ENCODE assay signal across 9 cellular contexts in the genomic region with DNA sequence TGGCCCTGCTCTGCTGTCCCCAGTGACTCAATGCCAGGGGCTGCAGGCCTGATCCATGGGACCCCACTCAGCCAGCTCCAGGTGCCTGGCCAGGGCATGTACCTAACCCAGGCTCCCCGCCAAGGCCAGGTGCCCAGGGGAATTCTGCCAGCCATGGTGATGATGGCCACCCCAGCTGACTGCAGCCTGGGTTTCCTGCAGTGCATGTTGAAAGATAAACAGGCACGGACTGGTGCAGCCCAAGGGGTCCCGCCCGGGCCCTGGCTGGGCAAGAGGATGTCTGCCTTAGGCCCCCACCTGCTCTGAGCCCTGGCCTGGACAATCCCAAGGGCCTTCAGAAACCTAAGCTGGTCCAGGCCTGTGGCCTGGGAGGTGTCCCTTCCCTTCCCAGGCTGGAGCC. TPM values are rescaled to one million over a fixed set of nuclear protein-coding genes. Genes with fewer than 3 reads are reported as not detected.
DNase-seq lines count a peak whose midpoint lies in the region; ATAC-seq and TF ChIP-seq lines count a peak whose summit lies in the region.
"Had no signal": no experiment of that assay in that cellular context is flagged by ENCODE, and none has a peak within 500 bp of the region (broad histone marks: within the 10 kb centered on the region; RNA-seq: fewer than 3 reads in every experiment).

No MANE protein-coding gene starts in this region.

- H3K27me3 Mint-ChIP-seq in brain, result no peaks in the 10 kb centered on the region
- no peaks in the 10 kb centered on the region for H3K27me3 Mint-ChIP-seq in natural killer cell (ENCODE audit: low read depth in 2 of 2)

- H3K36me3 ChIP-seq in DND-41 (ENCODE audit: insufficient read depth, low read length), result no peaks in the 10 kb centered on the region; the same call in 1 of the 2 replicates

- DNase-seq in AG04449 (ENCODE audit: low read depth, low spot score), result no peak
- DNase-seq in DND-41, result no peak
- DNase-seq in natural killer cell, result no peak
- no peak for DNase-seq in NCI-H2227 treated with DMSO at 0.1 percent for 48 hours (lab: John Stamatoyannopoulos, UW)
- DNase-seq in HuH-7 (ENCODE audit: low spot score), result no peak
- no peak for DNase-seq in GM19238 (ENCODE audit: insufficient read length, low spot score)
- DNase-seq: mucosa of descending colon had no signal

- CTCF ChIA-PET in AG04449 (lab: Yijun Ruan, JAX), result interaction anchor here (0.7 to 14.2 kb wide), 10 partner anchors 9 to 184 kb away, joined by 3 to 310 read pairs (median 16); partner anchors contain the start of genes AJM1, C8G, ENTPD2 and NPDC1

- H3K27ac ChIP-seq in DND-41 (ENCODE audit: low read length), result no peak overlapping the region

- peak overlapping the region; percentile 59 for H3K4me3 ChIP-seq in AG04449 (ENCODE audit: low read depth, low read length)
- peak overlapping the region in 1 of 2 experiments; percentile 76; a peak in 2 of 4 replicates for H3K4me3 ChIP-seq in DND-41 (ENCODE audit: low read depth in 1 of 2, low read length in 2 of 2)
- H3K4me3 ChIP-seq: mucosa of descending colon had no signal

- ATAC-seq in DND-41 (ENCODE audit: insufficient read depth, low read depth), result no peak
- no peak for ATAC-seq in natural killer cell
- ATAC-seq in HG03432 (IDR thresholded peaks at IDR 0.05; ENCODE audit: unreplicated experiment), result no peak
- ATAC-seq: mucosa of descending colon had no signal

- intact Hi-C loops in natural killer cell (cut with micrococcal nuclease), result no loop called here

- H4K20me1 ChIP-seq in DND-41 (ENCODE audit: insufficient read depth, low read length), result peaks cover 8% of the 10 kb centered on the region

- H3K9ac ChIP-seq in DND-41 (ENCODE audit: low read depth, low read length), result peak overlapping the region; percentile 60; the same call in 1 of the 2 replicates

- H3K36me3 Mint-ChIP-seq in brain, result peaks cover 4% of the 10 kb centered on the region
- no peaks in the 10 kb centered on the region for H3K36me3 Mint-ChIP-seq in natural killer cell

- H3K9me3 ChIP-seq in DND-41 (ENCODE audit: insufficient read depth, low read length, severe bottlenecking), result no peaks in the 10 kb centered on the region
- H3K9me3 ChIP-seq: mucosa of descending colon had no signal

- no peaks in the 10 kb centered on the region for H3K27me3 ChIP-seq in DND-41 (ENCODE audit: insufficient read depth, low read length, poor library complexity)

- peaks cover 28% of the 10 kb centered on the region for H3K4me1 ChIP-seq in DND-41 (ENCODE audit: insufficient read depth, low read length)

- no peak overlapping the region for H2AFZ ChIP-seq in DND-41 (ENCODE audit: low read depth, low read length)

- peak overlapping the region; percentile 100 for H3K4me2 ChIP-seq in DND-41 (ENCODE audit: insufficient read depth, low read length)

- POLR2A ChIA-PET in AG04449 (lab: Yijun Ruan, JAX), result interaction anchor here (0.7 to 0.8 kb wide), 2 partner anchors 30 to 139 kb away, joined by 3 read pairs; partner anchors contain the start of gene CLIC3

- H3K27ac Mint-ChIP-seq in brain, result peak overlapping the region; percentile 58 to 97 (median 93)
- H3K27ac Mint-ChIP-seq in natural killer cell, result peak overlapping the region; percentile 66 to 72

- H3K4me3 Mint-ChIP-seq in brain (peak overlapping the region; percentile 89 to 94 (median 91)), natural killer cell (peak overlapping the region; percentile 90)

- H3K79me2 ChIP-seq in DND-41 (ENCODE audit: insufficient read depth, low read length), result no peaks in the 10 kb centered on the region

- TF ChIP-seq CTCF in AG04449 (IDR thresholded peaks at IDR 0.05; ENCODE audit: insufficient read depth, low read length, missing control alignments) (no peak), DND-41 (IDR thresholded peaks at IDR 0.05; ENCODE audit: borderline replicate concordance, extremely low read depth, low read length, poor library complexity, severe bottlenecking) (no peak), brain (conservative IDR thresholded peaks at IDR 0.05) (no peak), natural killer cell (IDR thresholded peaks at IDR 0.05) (no peak)

- H3K4me1 Mint-ChIP-seq in brain, result peaks cover 22% of the 10 kb centered on the region
- H3K4me1 Mint-ChIP-seq in natural killer cell, result peaks cover 22 to 58% of the 10 kb centered on the region in 2 donors

- H3K9me3 Mint-ChIP-seq in brain (no peaks in the 10 kb centered on the region), natural killer cell (no peaks in the 10 kb centered on the region)

RNA-seq across cellular contexts. Expression of gene ABCA2, which starts 1.2 kb away (rescaled TPM):
- polyA plus RNA-seq in brain (ENCODE audit: insufficient read depth, low read depth, low replicate concordance), result 283 TPM
- 100 to 1,000 TPM; 356 to 416 (median 357) TPM for total RNA-seq in natural killer cell

RNA-seq across cellular contexts. Expression of gene FUT7, which starts 5.1 kb away (rescaled TPM):
- not detected for polyA plus RNA-seq in brain (ENCODE audit: insufficient read depth, low read depth, low replicate concordance)
- total RNA-seq in natural killer cell, result 1 to 10 TPM in 2 of 3 donors, under 1 TPM in 1; 0.99 to 5.1 (median 3.9) TPM

RNA-seq across cellular contexts. Expression of gene NPDC1, which starts 19.1 kb away (rescaled TPM):
- polyA plus RNA-seq in brain (ENCODE audit: insufficient read depth, low read depth, low replicate concordance), result 210 TPM
- total RNA-seq in natural killer cell, result 1 to 10 TPM in 2 of 3 donors, under 1 TPM in 1; 0.87 to 5.6 (median 3.4) TPM

RNA-seq across cellular contexts. Expression of gene ENTPD2, which starts 27.0 kb away (rescaled TPM):
- 66.8 TPM for polyA plus RNA-seq in brain (ENCODE audit: insufficient read depth, low read depth, low replicate concordance)
- not detected for total RNA-seq in natural killer cell

RNA-seq across cellular contexts. Expression of gene CLIC3, which starts 30.5 kb away (rescaled TPM):
- polyA plus RNA-seq in brain (ENCODE audit: insufficient read depth, low read depth, low replicate concordance), result 1.9 TPM
- total RNA-seq in natural killer cell, result 100 to 1,000 TPM; 144 to 286 (median 161) TPM
